28 cellular contexts compared by ENCODE assay signal in the genomic region with DNA sequence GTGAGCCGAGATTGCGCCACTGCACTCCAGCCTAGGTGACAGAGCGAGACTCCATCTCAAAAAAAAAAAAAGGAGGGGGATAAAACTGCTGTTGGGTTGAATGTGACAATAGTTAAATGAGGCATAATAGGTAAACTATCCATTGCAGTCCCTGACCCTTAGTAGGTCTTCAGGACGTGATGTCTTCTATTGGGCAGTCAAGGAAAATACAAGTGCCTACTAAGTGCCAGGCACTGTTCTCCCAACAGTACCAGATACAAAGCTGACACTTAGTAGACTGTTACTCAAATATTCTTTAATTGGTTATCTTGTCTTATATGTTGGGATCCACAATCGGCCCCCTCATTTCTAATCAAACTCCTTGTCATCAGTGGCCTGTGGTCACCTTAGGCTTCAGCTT.
"Had no signal": no experiment of that assay in that cellular context is flagged by ENCODE, and none has a peak within 500 bp of the region (broad histone marks: within the 10 kb centered on the region; RNA-seq: fewer than 3 reads in every experiment).

No MANE protein-coding gene starts in this region.

- DNase-seq: stimulated activated CD4-positive, alpha-beta T cell treated with anti-CD3 and anti-CD28 coated beads, Interleukin-2, amount 100 ng/mL, for 48 hours; stimulated activated CD4-positive, alpha-beta T cell treated with anti-CD3 and anti-CD28 coated beads, Interleukin-4, amount 100 ng/mL, for 1 hour; stimulated activated CD4-positive, alpha-beta T cell treated with anti-CD3 and anti-CD28 coated beads, Interleukin-4, amount 100 ng/mL, for 24 hours; stimulated activated CD4-positive, alpha-beta T cell treated with anti-CD3 and anti-CD28 coated beads, Interleukin-4, amount 100 ng/mL, for 4 hours; stimulated activated CD8-positive, alpha-beta memory T cell treated with anti-CD3 and anti-CD28 coated beads, Interleukin-4, amount 100 ng/mL, for 48 hours; stimulated activated naive B cell treated with anti-CD40 and anti-IgM and Interleukin-4, amounts not matched to agents 10 μg/mL and 1 μg/mL and 100 μg/mL, for 72 hours; stimulated activated naive CD4-positive, alpha-beta T cell; stimulated activated naive CD4-positive, alpha-beta T cell treated with Interleukin-2 at 50 U/mL for 16 hours; stimulated activated naive CD8-positive, alpha-beta T cell treated with anti-CD3 and anti-CD28 coated beads, Interleukin-15, amount 100 ng/mL, for 72 hours; stimulated activated naive CD8-positive, alpha-beta T cell treated with anti-CD3 and anti-CD28 coated beads, Interleukin-15, Interleukin-2, amounts not matched to agents 100 U/mL and 50 U/mL, for 24 hours; substantia nigra; testis; thyroid gland; tibial artery; trophoblast cell; upper lobe of left lung; upper lobe of right lung; uterus had no signal

- H3K9me3 ChIP-seq: stomach, suprapubic skin, testis, thoracic aorta, thyroid gland, tibial artery, transverse colon, upper lobe of left lung, upper lobe of right lung, uterus, vagina had no signal

- H3K36me3 ChIP-seq: stomach, suprapubic skin, thoracic aorta, thyroid gland, tibial artery, transverse colon, upper lobe of left lung, upper lobe of right lung, uterus, vagina had no signal

- H3K36me3 Mint-ChIP-seq: stimulated activated effector memory CD8-positive, alpha-beta T cell treated with anti-CD3 and anti-CD28 coated beads, Interleukin-12 subunit alpha, Interleukin-12 subunit beta, amount 100 ng/mL, for 72 hours; stimulated activated memory B cell treated with anti-CD40 and anti-IgM and Interleukin-4, amounts not matched to agents 10 μg/mL and 1 μg/mL and 100 μg/mL, for 72 hours; stimulated activated naive B cell treated with anti-CD40 and anti-IgM and Interleukin-4, amounts not matched to agents 10 μg/mL and 1 μg/mL and 100 μg/mL, for 72 hours; type B pancreatic cell had no signal

- H3K4me3 Mint-ChIP-seq: stimulated activated effector memory CD8-positive, alpha-beta T cell treated with anti-CD3 and anti-CD28 coated beads, Interleukin-12 subunit alpha, Interleukin-12 subunit beta, amount 100 ng/mL, for 72 hours; stimulated activated memory B cell treated with anti-CD40 and anti-IgM and Interleukin-4, amounts not matched to agents 10 μg/mL and 1 μg/mL and 100 μg/mL, for 72 hours; stimulated activated naive B cell treated with anti-CD40 and anti-IgM and Interleukin-4, amounts not matched to agents 10 μg/mL and 1 μg/mL and 100 μg/mL, for 72 hours; stimulated activated naive CD8-positive, alpha-beta T cell treated with anti-CD3 and anti-CD28 coated beads, Interleukin-15, amount 100 ng/mL, for 72 hours; stimulated activated naive CD8-positive, alpha-beta T cell treated with anti-CD3 and anti-CD28 coated beads, Interleukin-15, Interleukin-2, amounts not matched to agents 100 ng/mL and 50 ng/mL, for 24 hours; type B pancreatic cell had no signal

- H3K4me1 ChIP-seq: stomach, suprapubic skin, testis, thyroid gland, tibial artery, upper lobe of left lung, upper lobe of right lung, uterus, vagina had no signal

- H3K27me3 ChIP-seq: stomach, suprapubic skin, testis, thyroid gland, tibial artery, transverse colon, upper lobe of left lung, upper lobe of right lung, uterus, vagina had no signal

- H3K27ac ChIP-seq: stomach, suprapubic skin, testis, thoracic aorta, thyroid gland, tibial artery, upper lobe of left lung, upper lobe of right lung, uterus, vagina had no signal

- H3K4me1 Mint-ChIP-seq: stimulated activated memory B cell treated with anti-CD40 and anti-IgM and Interleukin-4, amounts not matched to agents 10 μg/mL and 1 μg/mL and 100 μg/mL, for 72 hours had no signal

- FAIRE-seq: urothelium cell line had no signal

- H3K4me3 ChIP-seq: stomach, suprapubic skin, testis, thoracic aorta, thyroid gland, tibial artery, transverse colon, upper lobe of left lung, upper lobe of right lung, uterus, vagina had no signal

- H3K27me3 Mint-ChIP-seq: stimulated activated memory B cell treated with anti-CD40 and anti-IgM and Interleukin-4, amounts not matched to agents 10 μg/mL and 1 μg/mL and 100 μg/mL, for 72 hours; stimulated activated naive CD8-positive, alpha-beta T cell treated with anti-CD3 and anti-CD28 coated beads, Interleukin-15, amount 100 ng/mL, for 72 hours; stimulated activated naive CD8-positive, alpha-beta T cell treated with anti-CD3 and anti-CD28 coated beads, Interleukin-15, Interleukin-2, amounts not matched to agents 100 ng/mL and 50 ng/mL, for 24 hours; type B pancreatic cell had no signal

- H3K27ac Mint-ChIP-seq: stimulated activated memory B cell treated with anti-CD40 and anti-IgM and Interleukin-4, amounts not matched to agents 10 μg/mL and 1 μg/mL and 100 μg/mL, for 72 hours; stimulated activated naive B cell treated with anti-CD40 and anti-IgM and Interleukin-4, amounts not matched to agents 10 μg/mL and 1 μg/mL and 100 μg/mL, for 72 hours; stimulated activated naive CD8-positive, alpha-beta T cell treated with anti-CD3 and anti-CD28 coated beads, Interleukin-15, amount 100 ng/mL, for 72 hours; stimulated activated naive CD8-positive, alpha-beta T cell treated with anti-CD3 and anti-CD28 coated beads, Interleukin-15, Interleukin-2, amounts not matched to agents 100 ng/mL and 50 ng/mL, for 24 hours; type B pancreatic cell had no signal

- ATAC-seq: stimulated activated effector memory CD8-positive, alpha-beta T cell treated with anti-CD3 and anti-CD28 coated beads, Interleukin-12 subunit alpha, Interleukin-12 subunit beta, amount 100 ng/mL, for 72 hours; stimulated activated memory B cell treated with anti-CD40 and anti-IgM and Interleukin-4, amounts not matched to agents 10 μg/mL and 1 μg/mL and 100 μg/mL, for 72 hours; stimulated activated naive B cell treated with anti-CD40 and anti-IgM and Interleukin-4, amounts not matched to agents 10 μg/mL and 1 μg/mL and 100 μg/mL, for 72 hours; stimulated activated naive CD8-positive, alpha-beta T cell treated with anti-CD3 and anti-CD28 coated beads, Interleukin-15, amount 100 ng/mL, for 72 hours; stimulated activated naive CD8-positive, alpha-beta T cell treated with anti-CD3 and anti-CD28 coated beads, Interleukin-15, Interleukin-2, amounts not matched to agents 100 U/mL and 50 U/mL, for 24 hours; upper lobe of right lung had no signal
